ENCODE assay signal across 1 cellular context in genomic region chr1:93179886-93180722, GRCh38.
TF ChIP-seq lines count a peak whose summit lies in the region.

Gene TMED5, minus strand, starts transcription at chr1:93180413. Its CDS starts 171 bp downstream, at chr1:93180242.

TF ChIP-seq in HepG2, 621 proteins besides CTCF, POLR2A, EP300 and RAD21 (continued from another document and continues in another):
- peak; percentile 79; the same call in 1 of the 2 replicates for TF ChIP-seq AFF4 (CRISPR knock-in tag; IDR thresholded peaks at IDR 0.05)
- TF ChIP-seq NR0B2 (CRISPR knock-in tag; IDR thresholded peaks at IDR 0.05): peak; percentile 98
- TF ChIP-seq HOXA7 (CRISPR knock-in tag; IDR thresholded peaks at IDR 0.05): no peak
- no peak for TF ChIP-seq ZSCAN22 (CRISPR knock-in tag; IDR thresholded peaks at IDR 0.05)
- no peak; the same call in 1 of the 2 replicates for TF ChIP-seq GATAD2A (CRISPR knock-in tag; IDR thresholded peaks at IDR 0.05)
- no peak for TF ChIP-seq RBM39 (IDR thresholded peaks at IDR 0.05; ENCODE audit: low read depth, low read length, poor library complexity, severe bottlenecking)
- TF ChIP-seq HNF1B (CRISPR knock-in tag; IDR thresholded peaks at IDR 0.05): no peak; the same call in none of the 2 replicates
- TF ChIP-seq CEBPB (IDR thresholded peaks at IDR 0.05; ENCODE audit: borderline replicate concordance, low read depth, low read length): peak; percentile 92
- TF ChIP-seq FOXO1 (CRISPR knock-in tag; IDR thresholded peaks at IDR 0.05): no peak
- TF ChIP-seq KDM5A (IDR thresholded peaks at IDR 0.05; ENCODE audit: borderline replicate concordance, low read length): no peak; the same call in 1 of the 2 replicates
- TF ChIP-seq ZNF251 (CRISPR knock-in tag; IDR thresholded peaks at IDR 0.05): peak; percentile 86; the same call in 1 of the 2 replicates
- peak; percentile 54; the same call in 1 of the 2 replicates for TF ChIP-seq SMAD9 (CRISPR knock-in tag; IDR thresholded peaks at IDR 0.05)
- TF ChIP-seq ZNF224 (CRISPR knock-in tag; IDR thresholded peaks at IDR 0.05): no peak; the same call in 1 of the 2 replicates
- 0 out of 2 replicates have a peak, but pooled peaks have one; percentile 47 for TF ChIP-seq ZNF614 (CRISPR knock-in tag; IDR thresholded peaks at IDR 0.05; ENCODE audit: borderline replicate concordance)
- no peak; the same call in 1 of the 2 replicates for TF ChIP-seq PRDM10 (CRISPR knock-in tag; IDR thresholded peaks at IDR 0.05; ENCODE audit: low read depth)
- no peak for TF ChIP-seq PHB2 (IDR thresholded peaks at IDR 0.05; ENCODE audit: partially characterized antibody)
- peak; percentile 79 for TF ChIP-seq HES4 (CRISPR knock-in tag; IDR thresholded peaks at IDR 0.05; ENCODE audit: borderline replicate concordance)
- TF ChIP-seq ZNF687 (CRISPR knock-in tag; IDR thresholded peaks at IDR 0.05): peak; percentile 98
- TF ChIP-seq DZIP1 (CRISPR knock-in tag; IDR thresholded peaks at IDR 0.05): 0 out of 2 replicates have a peak, but pooled peaks have one; percentile 67
- TF ChIP-seq PBX2 (CRISPR knock-in tag; IDR thresholded peaks at IDR 0.05): no peak
- peak; percentile 84 for TF ChIP-seq ZNF777 (CRISPR knock-in tag; IDR thresholded peaks at IDR 0.05)
- no peak for TF ChIP-seq TAF15 (IDR thresholded peaks at IDR 0.05; ENCODE audit: low read depth, low read length, poor library complexity, severe bottlenecking)
- TF ChIP-seq ZNF75D (CRISPR knock-in tag; IDR thresholded peaks at IDR 0.05; ENCODE audit: borderline replicate concordance): no peak; the same call in 1 of the 2 replicates
- peak; percentile 51; the same call in 1 of the 2 replicates for TF ChIP-seq MXD4 (CRISPR knock-in tag; IDR thresholded peaks at IDR 0.05)
- no peak for TF ChIP-seq ZNF841 (CRISPR knock-in tag; IDR thresholded peaks at IDR 0.05; ENCODE audit: borderline replicate concordance)
- TF ChIP-seq HINFP (CRISPR knock-in tag; IDR thresholded peaks at IDR 0.05; ENCODE audit: low read depth): peak; percentile 36; the same call in 1 of the 2 replicates
- no peak for TF ChIP-seq AGO1 (IDR thresholded peaks at IDR 0.05; ENCODE audit: low read depth, low read length, poor library complexity, severe bottlenecking)
- TF ChIP-seq ZNF772 (CRISPR knock-in tag; IDR thresholded peaks at IDR 0.05): peak; percentile 77
- TF ChIP-seq ZFP41 (CRISPR knock-in tag; IDR thresholded peaks at IDR 0.05; ENCODE audit: borderline replicate concordance): peak; percentile 70; the same call in 1 of the 2 replicates
- no peak for TF ChIP-seq FOXM1 (CRISPR knock-in tag; IDR thresholded peaks at IDR 0.05)
- no peak for TF ChIP-seq EEA1 (CRISPR knock-in tag; IDR thresholded peaks at IDR 0.05; ENCODE audit: borderline replicate concordance)
- TF ChIP-seq THAP11 (CRISPR knock-in tag; IDR thresholded peaks at IDR 0.05): peak; percentile 98
